ENCODE assay signal across 10 cellular contexts in genomic region chr12:113088971-113089756, GRCh38. TPM values are rescaled to one million over a fixed set of nuclear protein-coding genes. Genes with fewer than 3 reads are reported as not detected.
DNase-seq lines count a peak whose midpoint lies in the region; ATAC-seq, FAIRE-seq and TF ChIP-seq lines count a peak whose summit lies in the region.
"Had no signal": no experiment of that assay in that cellular context is flagged by ENCODE, and none has a peak within 500 bp of the region (broad histone marks: within the 10 kb centered on the region; RNA-seq: fewer than 3 reads in every experiment).

No MANE protein-coding gene starts in this region.

- no peaks in the 10 kb centered on the region for H3K9me3 Mint-ChIP-seq in MCF 10A (ENCODE audit: unreplicated experiment)

- TF ChIP-seq EP300 in GM12878 (IDR thresholded peaks at IDR 0.05; ENCODE audit: borderline replicate concordance in 1 of 2, control insufficient read depth in 1 of 2, low read depth in 2 of 2, low read length in 2 of 2): no peak
- TF ChIP-seq EP300 in SK-N-SH (IDR thresholded peaks at IDR 0.05; ENCODE audit: borderline replicate concordance in 1 of 2, low read depth in 1 of 2, low read length in 1 of 2): no peak

- no peaks in the 10 kb centered on the region for H3F3A ChIP-seq in SK-N-SH (replicated peaks; ENCODE audit: insufficient read depth)

- TF ChIP-seq RAD21 in GM12878 (IDR thresholded peaks at IDR 0.05; ENCODE audit: insufficient read depth, low read depth, low read length) (no peak), SK-N-SH (IDR thresholded peaks at IDR 0.05; ENCODE audit: low read length) (no peak)

- no peak overlapping the region for H3K4me3 ChIP-seq in GM12878
- H3K4me3 ChIP-seq in SK-N-SH (ENCODE audit: low read depth in 2 of 2, low read length in 1 of 2): no peak overlapping the region
- H3K4me3 ChIP-seq: testis had no signal

- H3K27ac Mint-ChIP-seq in MCF 10A (ENCODE audit: low read depth, unreplicated experiment): no peak overlapping the region

- H3K4me2 ChIP-seq in GM12878 (ENCODE audit: control insufficient read depth, insufficient read depth): peak overlapping the region; percentile 39
- no peak overlapping the region for H3K4me2 ChIP-seq in SK-N-SH

- WGBS in GM12878 (ENCODE audit: insufficient coverage, insufficient replicate concordance, low lambda C conversion rate, missing lambda C conversion rate): 29% methylated on average over 13 of the region's 13 CpGs
- 68% methylated on average over 11 of the region's 13 CpGs for WGBS in SK-N-SH (ENCODE audit: low lambda C conversion rate)

- no peaks in the 10 kb centered on the region for H3K36me3 Mint-ChIP-seq in MCF 10A (ENCODE audit: insufficient read depth, unreplicated experiment)

- peaks cover 17% of the 10 kb centered on the region for H3K27me3 Mint-ChIP-seq in MCF 10A (ENCODE audit: insufficient read depth, unreplicated experiment)

- intact Hi-C loops in GM12878 (cut with micrococcal nuclease; ENCODE audit: unreplicated experiment) (no loop called here), MCF 10A (cut with micrococcal nuclease) (no loop called here)

- FAIRE-seq in GM12878 (lab: Jason Lieb, UNC): peak; percentile 78

- peak; percentile 54 for TF ChIP-seq POLR2A in GM12878 (IDR thresholded peaks at IDR 0.05; ENCODE audit: low read depth, low read length)

- TF ChIP-seq CTCF in GM12878 (IDR thresholded peaks at IDR 0.05 in 2 of 3, conservative IDR thresholded peaks at IDR 0.05 in 1 of 3; ENCODE audit: control insufficient read depth in 2 of 3, extremely low read depth in 1 of 3, insufficient read depth in 1 of 3, low read depth in 3 of 3, low read length in 3 of 3): no peak
- no peak for TF ChIP-seq CTCF in SK-N-SH (IDR thresholded peaks at IDR 0.05)
- TF ChIP-seq CTCF in MCF 10A (IDR thresholded peaks at IDR 0.05; ENCODE audit: unreplicated experiment): no peak

- H3K9ac ChIP-seq in GM12878 (ENCODE audit: control insufficient read depth, insufficient read depth, low read length): peak overlapping the region; percentile 5; the same call in 1 of the 2 replicates
- no peak overlapping the region for H3K9ac ChIP-seq in SK-N-SH

- no peaks in the 10 kb centered on the region for H3K36me3 ChIP-seq in GM12878 (ENCODE audit: control insufficient read depth in 2 of 2, insufficient read depth in 2 of 2, low read length in 1 of 2)
- H3K36me3 ChIP-seq in SK-N-SH (replicated peaks in 1 of 2; ENCODE audit: control insufficient read depth in 1 of 2, insufficient read depth in 2 of 2, low read length in 1 of 2): no peaks in the 10 kb centered on the region

- SMC1A ChIA-PET in GM12878 (lab: Charles Lee; ENCODE audit: uncharacterized antibody, unreplicated experiment): interaction anchor here (1.0 to 16.1 kb wide), 9 partner anchors 9 to 96 kb away, joined by 3 to 416 read pairs (median 8); partner anchors contain the start of gene DTX1

- ATAC-seq in GM12878: peak; percentile 49
- no peak for ATAC-seq in HG03354 (IDR thresholded peaks at IDR 0.05; ENCODE audit: poor library complexity, severe bottlenecking, unreplicated experiment)

- peak; percentile 43 for DNase-seq in GM19240 (ENCODE audit: insufficient read length, low spot score)
- peak; percentile 32 to 53 for DNase-seq in activated CD4-positive, alpha-beta T cell treated with anti-CD3 and anti-CD28 coated beads, Interleukin-2, amount 50 U/mL, for 24 hours (ENCODE audit: low read depth in 1 of 2, low spot score in 1 of 2)
- DNase-seq in GM12878 (ENCODE audit: low read depth, low spot score): peak; percentile 64
- DNase-seq in stimulated activated CD8-positive, alpha-beta memory T cell treated with anti-CD3 and anti-CD28 coated beads, Interleukin-15, amount 100 ng/mL, for 48 hours (ENCODE audit: low read depth in 2 of 2): peak; percentile 41 to 60
- DNase-seq in SK-N-SH: no peak
- DNase-seq in nucleus accumbens (lab: John Stamatoyannopoulos, UW): no peak
- DNase-seq in MCF 10A (ENCODE audit: unreplicated experiment): no peak
- DNase-seq: testis had no signal

- BruUV-seq in GM12878 (replicated peaks; lab: Mats Ljungman, UMichigan) (no TSS peak), MCF 10A (replicated peaks; lab: Mats Ljungman, UMichigan) (no TSS peak)

- H3K27me3 ChIP-seq in GM12878 (replicated peaks in 1 of 2; ENCODE audit: control insufficient read depth in 2 of 2, insufficient read depth in 2 of 2, low read length in 1 of 2): no peaks in the 10 kb centered on the region
- H3K27me3 ChIP-seq in SK-N-SH (ENCODE audit: insufficient read depth): no peaks in the 10 kb centered on the region
- H3K27me3 ChIP-seq: testis had no signal

- CTCF ChIA-PET in GM12878 (lab: Yijun Ruan, JAX) (interaction anchor here (1.1 to 7.0 kb wide), 9 partner anchors 9 to 109 kb away, joined by 3 to 98 read pairs (median 6); no protein-coding TSS in a partner anchor), SK-N-SH (lab: Yijun Ruan, JAX) (interaction anchor here (1.2 to 4.4 kb wide), 3 partner anchors 10 to 85 kb away, joined by 6 to 27 read pairs (median 8); no protein-coding TSS in a partner anchor), MCF 10A (lab: Yijun Ruan, JAX) (interaction anchor here (0.6 to 0.7 kb wide), 2 partner anchors 9 to 68 kb away, joined by 3 read pairs; no protein-coding TSS in a partner anchor)

- no peaks in the 10 kb centered on the region for H3K4me1 Mint-ChIP-seq in MCF 10A (ENCODE audit: insufficient read depth, unreplicated experiment)

- RAD21 ChIA-PET in GM12878 (lab: Charles Lee; ENCODE audit: unreplicated experiment): interaction anchor here (0.6 to 2.7 kb wide), 11 partner anchors 7 to 86 kb away, joined by 3 to 23 read pairs (median 8); no protein-coding TSS in a partner anchor

- H3K27ac ChIP-seq in GM12878 (ENCODE audit: control insufficient read depth, insufficient read depth): peak overlapping the region; percentile 68
- H3K27ac ChIP-seq in SK-N-SH (ENCODE audit: low read depth in 2 of 2, low read length in 1 of 2): no peak overlapping the region
- H3K27ac ChIP-seq: testis had no signal

- H4K20me1 ChIP-seq in GM12878 (ENCODE audit: control insufficient read depth, insufficient read depth): no peaks in the 10 kb centered on the region
- no peaks in the 10 kb centered on the region for H4K20me1 ChIP-seq in SK-N-SH (ENCODE audit: insufficient read depth)

- no peaks in the 10 kb centered on the region for H3K79me2 ChIP-seq in GM12878 (ENCODE audit: control insufficient read depth, insufficient read depth, low read length)
- H3K79me2 ChIP-seq in SK-N-SH (ENCODE audit: insufficient read depth): no peaks in the 10 kb centered on the region

- peak overlapping the region; percentile 46 for H2AFZ ChIP-seq in GM12878 (ENCODE audit: control insufficient read depth, low read depth, low read length)
- H2AFZ ChIP-seq in SK-N-SH (ENCODE audit: low read depth): no peak overlapping the region

- H3K9me3 ChIP-seq in GM12878 (replicated peaks; ENCODE audit: control insufficient read depth, insufficient read depth, low read length) (no peaks in the 10 kb centered on the region; the same call in 2 of the 3 replicates), SK-N-SH (no peaks in the 10 kb centered on the region)
- H3K9me3 ChIP-seq: testis had no signal

- in situ Hi-C loops in GM12878 (cut with MboI): no loop called here

- POLR2A ChIA-PET in GM12878 (lab: Charles Lee) (interaction anchor here (0.5 to 3.9 kb wide), 10 partner anchors 9 to 166 kb away, joined by 3 to 41 read pairs (median 6); partner anchors contain the start of gene OAS2), SK-N-SH (lab: Yijun Ruan, JAX) (interaction anchor here (0.6 kb wide), 1 partner anchor 1500 kb away, joined by 3 read pairs; no protein-coding TSS in a partner anchor), MCF 10A (lab: Yijun Ruan, JAX) (interaction anchor here (0.6 kb wide), 2 partner anchors 36 to 239 kb away, joined by 3 to 5 read pairs; no protein-coding TSS in a partner anchor)

- H3K9me2 ChIP-seq in SK-N-SH: no peaks in the 10 kb centered on the region

- H3K4me1 ChIP-seq in GM12878 (ENCODE audit: control insufficient read depth, insufficient read depth, low read length) (peaks cover 50% of the 10 kb centered on the region), SK-N-SH (ENCODE audit: control insufficient read depth in 1 of 2, insufficient read depth in 2 of 2, low read depth in 1 of 2, low read length in 1 of 2) (no peaks in the 10 kb centered on the region; a peak in 1 of 4 replicates)

- no peak overlapping the region for H3K4me3 Mint-ChIP-seq in MCF 10A (ENCODE audit: unreplicated experiment)

RNA-seq across cellular contexts. Expression of gene DTX1, which starts 32.6 kb away (rescaled TPM):
- total RNA-seq in GM12878 (2013; cell fraction: nucleolus; rRNA removed): 57.9 and 66.9 TPM in 2 replicates
- total RNA-seq in GM12878 (2014; rRNA removed): 0.87 and 0.96 TPM in 2 replicates
- 0.37 and 0.49 TPM in 2 replicates for total RNA-seq in GM12878 (2014; rRNA removed; fragmentation: Illumina TruSeq; extraction: Trizol)
- 2.3 and 2.8 TPM in 2 replicates for total RNA-seq in GM12878 (2021)
- polyA plus RNA-seq in GM12878 (2011; ENCODE audit: low read depth): 5.6 TPM
- 0.62 and 0.83 TPM in 2 replicates for polyA plus RNA-seq in GM12878 (2011; rRNA removed)
- 1.3 and 1.5 TPM in 2 replicates for polyA plus RNA-seq in GM12878 (2011; cell fraction: cytosol; rRNA removed)
- polyA plus RNA-seq in GM12878 (2011; cell fraction: nucleus; rRNA removed): 2.7 and 3.1 TPM in 2 replicates
- polyA plus RNA-seq in GM12878 (2012): 10.3 and 12.9 TPM in 2 replicates
- polyA plus RNA-seq in GM12878 (2014; fragmentation: Illumina TruSeq; extraction: Trizol): 0.46 and 1.1 TPM in 2 replicates
- polyA plus RNA-seq in GM12878 (2014; fragmentation: Nextera tagmentation; extraction: Ambion mirVana): under 1 TPM; 0.13 to 0.32 TPM
- 1.2 and 1.3 TPM in 2 replicates for polyA plus RNA-seq in GM12878 (2014; rRNA removed)
- under 1 TPM; 0.09 to 0.33 TPM for polyA plus RNA-seq in GM12878 (2016; fragmentation: Nextera tagmentation; extraction: Ambion mirVana)
- 0.88 and 1.3 TPM in 2 replicates for polyA minus RNA-seq in GM12878 (2011; rRNA and poly(A)+ RNA removed)
- 0.52 and 1.1 TPM in 2 replicates for polyA minus RNA-seq in GM12878 (2011; cell fraction: cytosol; rRNA and poly(A)+ RNA removed)
- polyA minus RNA-seq in GM12878 (2011; cell fraction: nucleus; rRNA and poly(A)+ RNA removed): 1.1 TPM in 2 replicates
- 0.72 and 1.0 TPM in 2 replicates for polyA plus RNA-seq in SK-N-SH (2012; rRNA removed)
- 0.40 and 0.96 TPM in 2 replicates for polyA plus RNA-seq in SK-N-SH (2012; cell fraction: cytosol; rRNA removed)
- 2.4 and 2.7 TPM in 2 replicates for polyA plus RNA-seq in SK-N-SH (2012; cell fraction: nucleus; rRNA removed)
- total RNA-seq in MCF 10A (2022): not detected in 2 replicates

RNA-seq across cellular contexts. Expression of gene RASAL1, which starts 46.4 kb away (rescaled TPM):
- total RNA-seq in GM12878 (2013; cell fraction: nucleolus; rRNA removed): 6.7 and 11.6 TPM in 2 replicates
- total RNA-seq in GM12878 (2014; rRNA removed): 1.0 TPM in 1 of 2 replicates, not detected in the other
- total RNA-seq in GM12878 (2014; rRNA removed; fragmentation: Illumina TruSeq; extraction: Trizol): not detected in 2 replicates
- not detected in 2 replicates for total RNA-seq in GM12878 (2021)
- polyA plus RNA-seq in GM12878 (2011; ENCODE audit: low read depth): 0.13 TPM
- polyA plus RNA-seq in GM12878 (2011; rRNA removed): 0.53 and 0.79 TPM in 2 replicates
- 0.84 and 0.88 TPM in 2 replicates for polyA plus RNA-seq in GM12878 (2011; cell fraction: cytosol; rRNA removed)
- 1.8 and 3.5 TPM in 2 replicates for polyA plus RNA-seq in GM12878 (2011; cell fraction: nucleus; rRNA removed)
- polyA plus RNA-seq in GM12878 (2012): 0.24 and 0.31 TPM in 2 replicates
- polyA plus RNA-seq in GM12878 (2014; fragmentation: Illumina TruSeq; extraction: Trizol): not detected in 2 replicates
- polyA plus RNA-seq in GM12878 (2014; fragmentation: Nextera tagmentation; extraction: Ambion mirVana): not detected
- 0.04 TPM in 1 of 2 replicates, not detected in the other for polyA plus RNA-seq in GM12878 (2014; rRNA removed)
- polyA plus RNA-seq in GM12878 (2016; fragmentation: Nextera tagmentation; extraction: Ambion mirVana): under 1 TPM; 0.12 to 0.25 TPM
- 0.22 and 1.2 TPM in 2 replicates for polyA minus RNA-seq in GM12878 (2011; rRNA and poly(A)+ RNA removed)
- 0.42 TPM in 1 of 2 replicates, not detected in the other for polyA minus RNA-seq in GM12878 (2011; cell fraction: cytosol; rRNA and poly(A)+ RNA removed)
- 0.48 and 1.1 TPM in 2 replicates for polyA minus RNA-seq in GM12878 (2011; cell fraction: nucleus; rRNA and poly(A)+ RNA removed)
- not detected in 2 replicates for polyA plus RNA-seq in SK-N-SH (2012; rRNA removed)
- not detected in 2 replicates for polyA plus RNA-seq in SK-N-SH (2012; cell fraction: cytosol; rRNA removed)
- polyA plus RNA-seq in SK-N-SH (2012; cell fraction: nucleus; rRNA removed): 0.04 TPM in 1 of 2 replicates, not detected in the other
- not detected in 2 replicates for total RNA-seq in MCF 10A (2022)
- total RNA-seq: osteoblast had no signal

Comparison
In these comparisons a context has a peak if more than half of its experiments do, and no peak if none do; other contexts are left out.
1. DNase-seq: peak in GM19240 (single experiment), activated CD4-positive, alpha-beta T cell treated with anti-CD3 and anti-CD28 coated beads, Interleukin-2, amount 50 U/mL, for 24 hours (2 of 2), GM12878 (single experiment) and stimulated activated CD8-positive, alpha-beta memory T cell treated with anti-CD3 and anti-CD28 coated beads, Interleukin-15, amount 100 ng/mL, for 48 hours (2 of 2); none in SK-N-SH (single experiment), nucleus accumbens (0 of 56) and MCF 10A (single experiment).